ENCODE assay signal across 30 cellular contexts in genomic region chr1:239918633-239919032, GRCh38.
"Had no signal": no experiment of that assay in that cellular context is flagged by ENCODE, and none has a peak within 500 bp of the region (broad histone marks: within the 10 kb centered on the region; RNA-seq: fewer than 3 reads in every experiment).

No MANE protein-coding gene starts in this region.

- H3K4me1 ChIP-seq: SJCRH30 had no signal

- H3K4me3 ChIP-seq: PC-9, SJCRH30, SK-N-MC had no signal

- FAIRE-seq: RCC 7860 had no signal

- ATAC-seq: Panc1, Right ventricle myocardium inferior, SK-N-SH treated with all-trans-retinoic acid at 6 μM for 48 hours had no signal

- H2AFZ ChIP-seq: PC-9 had no signal

- H3K36me3 ChIP-seq: SJCRH30 had no signal

- H3K9me3 ChIP-seq: SJCRH30 had no signal

- H3K27me3 ChIP-seq: SJCRH30 had no signal

- H3K27ac ChIP-seq: KMS-11, PC-9, RWPE1, SJCRH30, SK-N-MC had no signal

- DNase-seq: Karpas-422, KBM-7, NCI-H1048, NCI-H1092 treated with DMSO at 0.1 percent for 48 hours, NCI-H1105 treated with DMSO at 0.1 percent for 48 hours, NCI-H1417, NCI-H1436, NCI-H146, NCI-H1694, NCI-H187, NCI-H1930, NCI-H2081, NCI-H2171, NCI-H226, NCI-H446 treated with DMSO at 0.1 percent for 48 hours, NCI-H510A, NCI-H524 treated with DMSO at 0.1 percent for 48 hours, NCI-H526 treated with DMSO at 0.1 percent for 48 hours, NCI-H774, PC-9, SHP77, SIG-M5, SJCRH30 had no signal

- H3K4me2 ChIP-seq: KMS-11, PC-9 had no signal

- H3K9ac ChIP-seq: KMS-11 had no signal
